Comparison of ENCODE assay signal across 26 cellular contexts in genomic region chr2:122148128-122148792, GRCh38.
"Had no signal": no experiment of that assay in that cellular context is flagged by ENCODE, and none has a peak within 500 bp of the region (broad histone marks: within the 10 kb centered on the region; RNA-seq: fewer than 3 reads in every experiment).

No MANE protein-coding gene starts in this region.

- ATAC-seq: activated CD8-positive, alpha-beta T cell treated with anti-CD3 and anti-CD28 coated beads for 36 hours; activated naive CD4-positive, alpha-beta T cell treated with anti-CD3 and anti-CD28 coated beads, Interleukin-2, amount 50 U/mL, for 72 hours; foreskin keratinocyte; heart right ventricle; left lung; lower lobe of right lung; naive thymus-derived CD8-positive, alpha-beta T cell; psoas muscle; stimulated activated effector memory CD8-positive, alpha-beta T cell treated with anti-CD3 and anti-CD28 coated beads, Interleukin-12 subunit alpha, Interleukin-12 subunit beta, amount 100 ng/mL, for 72 hours had no signal

- DNase-seq: activated B cell treated with CpG ODN at 0.5 μM for 24 hours; activated CD4-positive, alpha-beta T cell treated with anti-CD3 and anti-CD28 coated beads, Interleukin-2, amount 50 U/mL, for 1 hour; activated CD8-positive, alpha-beta T cell treated with anti-CD3 and anti-CD28 coated beads for 36 hours; activated naive CD4-positive, alpha-beta T cell; activated T-cell treated with anti-CD3 and anti-CD28 coated beads, Interleukin-2, amount 50 U/mL, for 48 hours; endodermal cell; foreskin keratinocyte; heart right ventricle; kidney glomerular epithelial cell; left lung; lower lobe of right lung; mesenchymal stem cell; naive thymus-derived CD8-positive, alpha-beta T cell; occipital lobe; psoas muscle; sigmoid colon; small intestine; stimulated activated CD4-positive, alpha-beta T cell treated with anti-CD3 and anti-CD28 coated beads, Interleukin-4, amount 100 ng/mL, for 24 hours; T1000; upper lobe of left lung had no signal

- H3K4me3 ChIP-seq: breast epithelium, esophagus muscularis mucosa, heart right ventricle, left lung, lower lobe of right lung, neural progenitor cell, psoas muscle, sigmoid colon, upper lobe of left lung, vagina had no signal
